ENCODE assay signal across 1 cellular context in genomic region chr17:82496529-82497434, GRCh38.
TF ChIP-seq lines count a peak whose summit lies in the region.

No MANE protein-coding gene starts in this region.

TF ChIP-seq in K562, 482 proteins besides CTCF, POLR2A, EP300 and RAD21 (continued from another document and continues in another):
- TF ChIP-seq, protein P1, sequence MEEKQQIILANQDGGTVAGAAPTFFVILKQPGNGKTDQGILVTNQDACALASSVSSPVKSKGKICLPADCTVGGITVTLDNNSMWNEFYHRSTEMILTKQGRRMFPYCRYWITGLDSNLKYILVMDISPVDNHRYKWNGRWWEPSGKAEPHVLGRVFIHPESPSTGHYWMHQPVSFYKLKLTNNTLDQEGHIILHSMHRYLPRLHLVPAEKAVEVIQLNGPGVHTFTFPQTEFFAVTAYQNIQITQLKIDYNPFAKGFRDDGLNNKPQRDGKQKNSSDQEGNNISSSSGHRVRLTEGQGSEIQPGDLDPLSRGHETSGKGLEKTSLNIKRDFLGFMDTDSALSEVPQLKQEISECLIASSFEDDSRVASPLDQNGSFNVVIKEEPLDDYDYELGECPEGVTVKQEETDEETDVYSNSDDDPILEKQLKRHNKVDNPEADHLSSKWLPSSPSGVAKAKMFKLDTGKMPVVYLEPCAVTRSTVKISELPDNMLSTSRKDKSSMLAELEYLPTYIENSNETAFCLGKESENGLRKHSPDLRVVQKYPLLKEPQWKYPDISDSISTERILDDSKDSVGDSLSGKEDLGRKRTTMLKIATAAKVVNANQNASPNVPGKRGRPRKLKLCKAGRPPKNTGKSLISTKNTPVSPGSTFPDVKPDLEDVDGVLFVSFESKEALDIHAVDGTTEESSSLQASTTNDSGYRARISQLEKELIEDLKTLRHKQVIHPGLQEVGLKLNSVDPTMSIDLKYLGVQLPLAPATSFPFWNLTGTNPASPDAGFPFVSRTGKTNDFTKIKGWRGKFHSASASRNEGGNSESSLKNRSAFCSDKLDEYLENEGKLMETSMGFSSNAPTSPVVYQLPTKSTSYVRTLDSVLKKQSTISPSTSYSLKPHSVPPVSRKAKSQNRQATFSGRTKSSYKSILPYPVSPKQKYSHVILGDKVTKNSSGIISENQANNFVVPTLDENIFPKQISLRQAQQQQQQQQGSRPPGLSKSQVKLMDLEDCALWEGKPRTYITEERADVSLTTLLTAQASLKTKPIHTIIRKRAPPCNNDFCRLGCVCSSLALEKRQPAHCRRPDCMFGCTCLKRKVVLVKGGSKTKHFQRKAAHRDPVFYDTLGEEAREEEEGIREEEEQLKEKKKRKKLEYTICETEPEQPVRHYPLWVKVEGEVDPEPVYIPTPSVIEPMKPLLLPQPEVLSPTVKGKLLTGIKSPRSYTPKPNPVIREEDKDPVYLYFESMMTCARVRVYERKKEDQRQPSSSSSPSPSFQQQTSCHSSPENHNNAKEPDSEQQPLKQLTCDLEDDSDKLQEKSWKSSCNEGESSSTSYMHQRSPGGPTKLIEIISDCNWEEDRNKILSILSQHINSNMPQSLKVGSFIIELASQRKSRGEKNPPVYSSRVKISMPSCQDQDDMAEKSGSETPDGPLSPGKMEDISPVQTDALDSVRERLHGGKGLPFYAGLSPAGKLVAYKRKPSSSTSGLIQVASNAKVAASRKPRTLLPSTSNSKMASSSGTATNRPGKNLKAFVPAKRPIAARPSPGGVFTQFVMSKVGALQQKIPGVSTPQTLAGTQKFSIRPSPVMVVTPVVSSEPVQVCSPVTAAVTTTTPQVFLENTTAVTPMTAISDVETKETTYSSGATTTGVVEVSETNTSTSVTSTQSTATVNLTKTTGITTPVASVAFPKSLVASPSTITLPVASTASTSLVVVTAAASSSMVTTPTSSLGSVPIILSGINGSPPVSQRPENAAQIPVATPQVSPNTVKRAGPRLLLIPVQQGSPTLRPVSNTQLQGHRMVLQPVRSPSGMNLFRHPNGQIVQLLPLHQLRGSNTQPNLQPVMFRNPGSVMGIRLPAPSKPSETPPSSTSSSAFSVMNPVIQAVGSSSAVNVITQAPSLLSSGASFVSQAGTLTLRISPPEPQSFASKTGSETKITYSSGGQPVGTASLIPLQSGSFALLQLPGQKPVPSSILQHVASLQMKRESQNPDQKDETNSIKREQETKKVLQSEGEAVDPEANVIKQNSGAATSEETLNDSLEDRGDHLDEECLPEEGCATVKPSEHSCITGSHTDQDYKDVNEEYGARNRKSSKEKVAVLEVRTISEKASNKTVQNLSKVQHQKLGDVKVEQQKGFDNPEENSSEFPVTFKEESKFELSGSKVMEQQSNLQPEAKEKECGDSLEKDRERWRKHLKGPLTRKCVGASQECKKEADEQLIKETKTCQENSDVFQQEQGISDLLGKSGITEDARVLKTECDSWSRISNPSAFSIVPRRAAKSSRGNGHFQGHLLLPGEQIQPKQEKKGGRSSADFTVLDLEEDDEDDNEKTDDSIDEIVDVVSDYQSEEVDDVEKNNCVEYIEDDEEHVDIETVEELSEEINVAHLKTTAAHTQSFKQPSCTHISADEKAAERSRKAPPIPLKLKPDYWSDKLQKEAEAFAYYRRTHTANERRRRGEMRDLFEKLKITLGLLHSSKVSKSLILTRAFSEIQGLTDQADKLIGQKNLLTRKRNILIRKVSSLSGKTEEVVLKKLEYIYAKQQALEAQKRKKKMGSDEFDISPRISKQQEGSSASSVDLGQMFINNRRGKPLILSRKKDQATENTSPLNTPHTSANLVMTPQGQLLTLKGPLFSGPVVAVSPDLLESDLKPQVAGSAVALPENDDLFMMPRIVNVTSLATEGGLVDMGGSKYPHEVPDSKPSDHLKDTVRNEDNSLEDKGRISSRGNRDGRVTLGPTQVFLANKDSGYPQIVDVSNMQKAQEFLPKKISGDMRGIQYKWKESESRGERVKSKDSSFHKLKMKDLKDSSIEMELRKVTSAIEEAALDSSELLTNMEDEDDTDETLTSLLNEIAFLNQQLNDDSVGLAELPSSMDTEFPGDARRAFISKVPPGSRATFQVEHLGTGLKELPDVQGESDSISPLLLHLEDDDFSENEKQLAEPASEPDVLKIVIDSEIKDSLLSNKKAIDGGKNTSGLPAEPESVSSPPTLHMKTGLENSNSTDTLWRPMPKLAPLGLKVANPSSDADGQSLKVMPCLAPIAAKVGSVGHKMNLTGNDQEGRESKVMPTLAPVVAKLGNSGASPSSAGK (IDR thresholded peaks at IDR 0.05) = peak; percentile 99
- TF ChIP-seq ID3 (CRISPR knock-in tag; IDR thresholded peaks at IDR 0.05) (no peak), ID3 (tag; IDR thresholded peaks at IDR 0.05) (peak; percentile 67; the same call in 1 of the 2 replicates), FOXA1 (IDR thresholded peaks at IDR 0.05; ENCODE audit: borderline replicate concordance) (no peak), ZSCAN29 (IDR thresholded peaks at IDR 0.05) (no peak), RREB1 (CRISPR knock-in tag; IDR thresholded peaks at IDR 0.05) (peak; percentile 57; the same call in 1 of the 2 replicates), HDAC1 (IDR thresholded peaks at IDR 0.05) (peak in 1 of 2 experiments; percentile 69; a peak in 2 of 4 replicates), ZNF124 (CRISPR knock-in tag; IDR thresholded peaks at IDR 0.05) (no peak), ZNF511 (CRISPR knock-in tag; IDR thresholded peaks at IDR 0.05) (peak; percentile 84; the same call in 1 of the 2 replicates), ZNF444 (CRISPR knock-in tag; IDR thresholded peaks at IDR 0.05) (no peak), IRF2 (CRISPR knock-in tag; IDR thresholded peaks at IDR 0.05) (peak; percentile 73; the same call in 1 of the 2 replicates), SRF (CRISPR knock-in tag; IDR thresholded peaks at IDR 0.05) (0 out of 4 replicates have a peak, but pooled peaks of 1 of the 2 experiments have one; percentile 5), ATF1 (CRISPR knock-in tag; IDR thresholded peaks at IDR 0.05) (no peak), ATF1 (tag; IDR thresholded peaks at IDR 0.05) (peak; percentile 68), HBP1 (CRISPR knock-in tag; IDR thresholded peaks at IDR 0.05) (no peak), ZBTB1 (CRISPR knock-in tag; IDR thresholded peaks at IDR 0.05; ENCODE audit: borderline replicate concordance, low read depth) (peak; percentile 89; the same call in 1 of the 2 replicates), BHLHE40 (IDR thresholded peaks at IDR 0.05; ENCODE audit: low read length) (peak; percentile 96), NBN (IDR thresholded peaks at IDR 0.05; ENCODE audit: low read depth) (no peak), ZBTB7A (IDR thresholded peaks at IDR 0.05; ENCODE audit: borderline replicate concordance, control insufficient read depth, low read depth, low read length) (peak; percentile 47; the same call in 1 of the 2 replicates), MEIS2 (IDR thresholded peaks at IDR 0.05; ENCODE audit: partially characterized antibody) (peak; percentile 52), ZNF57 (CRISPR knock-in tag; IDR thresholded peaks at IDR 0.05) (no peak)
- TF ChIP-seq, protein P2, sequence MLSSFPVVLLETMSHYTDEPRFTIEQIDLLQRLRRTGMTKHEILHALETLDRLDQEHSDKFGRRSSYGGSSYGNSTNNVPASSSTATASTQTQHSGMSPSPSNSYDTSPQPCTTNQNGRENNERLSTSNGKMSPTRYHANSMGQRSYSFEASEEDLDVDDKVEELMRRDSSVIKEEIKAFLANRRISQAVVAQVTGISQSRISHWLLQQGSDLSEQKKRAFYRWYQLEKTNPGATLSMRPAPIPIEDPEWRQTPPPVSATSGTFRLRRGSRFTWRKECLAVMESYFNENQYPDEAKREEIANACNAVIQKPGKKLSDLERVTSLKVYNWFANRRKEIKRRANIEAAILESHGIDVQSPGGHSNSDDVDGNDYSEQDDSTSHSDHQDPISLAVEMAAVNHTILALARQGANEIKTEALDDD (IDR thresholded peaks at IDR 0.05) = no peak
- TF ChIP-seq, protein P3, sequence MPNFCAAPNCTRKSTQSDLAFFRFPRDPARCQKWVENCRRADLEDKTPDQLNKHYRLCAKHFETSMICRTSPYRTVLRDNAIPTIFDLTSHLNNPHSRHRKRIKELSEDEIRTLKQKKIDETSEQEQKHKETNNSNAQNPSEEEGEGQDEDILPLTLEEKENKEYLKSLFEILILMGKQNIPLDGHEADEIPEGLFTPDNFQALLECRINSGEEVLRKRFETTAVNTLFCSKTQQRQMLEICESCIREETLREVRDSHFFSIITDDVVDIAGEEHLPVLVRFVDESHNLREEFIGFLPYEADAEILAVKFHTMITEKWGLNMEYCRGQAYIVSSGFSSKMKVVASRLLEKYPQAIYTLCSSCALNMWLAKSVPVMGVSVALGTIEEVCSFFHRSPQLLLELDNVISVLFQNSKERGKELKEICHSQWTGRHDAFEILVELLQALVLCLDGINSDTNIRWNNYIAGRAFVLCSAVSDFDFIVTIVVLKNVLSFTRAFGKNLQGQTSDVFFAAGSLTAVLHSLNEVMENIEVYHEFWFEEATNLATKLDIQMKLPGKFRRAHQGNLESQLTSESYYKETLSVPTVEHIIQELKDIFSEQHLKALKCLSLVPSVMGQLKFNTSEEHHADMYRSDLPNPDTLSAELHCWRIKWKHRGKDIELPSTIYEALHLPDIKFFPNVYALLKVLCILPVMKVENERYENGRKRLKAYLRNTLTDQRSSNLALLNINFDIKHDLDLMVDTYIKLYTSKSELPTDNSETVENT (CRISPR knock-in tag; IDR thresholded peaks at IDR 0.05) = peak; percentile 77; the same call in 1 of the 2 replicates
- TF ChIP-seq, protein P4, sequence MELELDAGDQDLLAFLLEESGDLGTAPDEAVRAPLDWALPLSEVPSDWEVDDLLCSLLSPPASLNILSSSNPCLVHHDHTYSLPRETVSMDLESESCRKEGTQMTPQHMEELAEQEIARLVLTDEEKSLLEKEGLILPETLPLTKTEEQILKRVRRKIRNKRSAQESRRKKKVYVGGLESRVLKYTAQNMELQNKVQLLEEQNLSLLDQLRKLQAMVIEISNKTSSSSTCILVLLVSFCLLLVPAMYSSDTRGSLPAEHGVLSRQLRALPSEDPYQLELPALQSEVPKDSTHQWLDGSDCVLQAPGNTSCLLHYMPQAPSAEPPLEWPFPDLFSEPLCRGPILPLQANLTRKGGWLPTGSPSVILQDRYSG (tag; conservative IDR thresholded peaks at IDR 0.05; ENCODE audit: low read depth) = peak; percentile 54; the same call in 1 of the 2 replicates
- TF ChIP-seq, protein P5, sequence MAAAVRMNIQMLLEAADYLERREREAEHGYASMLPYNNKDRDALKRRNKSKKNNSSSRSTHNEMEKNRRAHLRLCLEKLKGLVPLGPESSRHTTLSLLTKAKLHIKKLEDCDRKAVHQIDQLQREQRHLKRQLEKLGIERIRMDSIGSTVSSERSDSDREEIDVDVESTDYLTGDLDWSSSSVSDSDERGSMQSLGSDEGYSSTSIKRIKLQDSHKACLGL (CRISPR knock-in tag; IDR thresholded peaks at IDR 0.05; ENCODE audit: borderline replicate concordance, poor library complexity, severe bottlenecking) = no peak
